18 cellular contexts compared by ENCODE assay signal in the genomic region with DNA sequence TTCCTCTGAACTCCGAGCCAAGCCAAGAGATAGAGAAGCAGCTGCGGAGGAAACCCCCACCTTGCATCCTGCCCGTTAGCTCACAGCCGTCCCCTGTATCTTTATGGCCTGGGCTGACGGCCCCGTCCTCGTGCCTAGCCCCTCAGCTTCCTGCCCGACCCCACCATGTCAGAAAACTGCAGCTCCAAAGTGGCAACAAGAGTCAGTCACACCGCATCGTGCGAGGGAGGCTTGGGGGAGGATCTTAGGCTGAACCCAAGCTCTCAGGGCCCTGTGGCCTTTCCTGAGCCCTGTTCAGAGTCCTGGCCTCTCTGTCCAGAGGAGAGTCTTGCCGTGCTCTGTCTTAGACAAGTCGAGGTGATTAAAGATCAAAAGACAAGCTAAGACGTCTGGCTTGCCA.
DNase-seq lines count a peak whose midpoint lies in the region; ATAC-seq and TF ChIP-seq lines count a peak whose summit lies in the region.
"Had no signal": no experiment of that assay in that cellular context is flagged by ENCODE, and none has a peak within 500 bp of the region (broad histone marks: within the 10 kb centered on the region; RNA-seq: fewer than 3 reads in every experiment).

No MANE protein-coding gene starts in this region.

- no peaks in the 10 kb centered on the region for H3K36me3 Mint-ChIP-seq in endodermal cell (ENCODE audit: low read depth)
- peaks cover 2% of the 10 kb centered on the region for H3K36me3 Mint-ChIP-seq in progenitor cell of endocrine pancreas (ENCODE audit: insufficient read depth)
- no peaks in the 10 kb centered on the region for H3K36me3 Mint-ChIP-seq in endothelial cell (ENCODE audit: low read depth, unreplicated experiment)

- H3K4me1 Mint-ChIP-seq in endodermal cell (peaks cover 7% of the 10 kb centered on the region), progenitor cell of endocrine pancreas (ENCODE audit: low read depth) (peaks cover 1% of the 10 kb centered on the region), endothelial cell (ENCODE audit: unreplicated experiment) (peaks cover 20% of the 10 kb centered on the region)

- H3K27me3 Mint-ChIP-seq in endodermal cell (ENCODE audit: insufficient read depth) (peaks cover 35% of the 10 kb centered on the region), progenitor cell of endocrine pancreas (peaks cover 5% of the 10 kb centered on the region), endothelial cell (ENCODE audit: unreplicated experiment) (peaks cover 6% of the 10 kb centered on the region)
- H3K27me3 Mint-ChIP-seq: CD4-positive, alpha-beta T cell had no signal

- no peaks in the 10 kb centered on the region for H3K27me3 ChIP-seq in HUES6 (ENCODE audit: control insufficient read depth, insufficient read depth, low read length)
- peaks cover 12% of the 10 kb centered on the region for H3K27me3 ChIP-seq in endodermal cell (ENCODE audit: control insufficient read depth, insufficient read depth, low read length, poor library complexity, severe bottlenecking)

- no peaks in the 10 kb centered on the region for H3K36me3 ChIP-seq in HUES6 (ENCODE audit: control insufficient read depth, insufficient read depth, low read length)
- no peaks in the 10 kb centered on the region for H3K36me3 ChIP-seq in endodermal cell (ENCODE audit: control insufficient read depth, insufficient read depth, low read length)
- no peaks in the 10 kb centered on the region for H3K36me3 ChIP-seq in mesodermal cell (ENCODE audit: control insufficient read depth, insufficient read depth, low read length)

- peak overlapping the region; percentile 45 for H3K9ac ChIP-seq in HUES6 (ENCODE audit: low read length)
- no peak overlapping the region for H3K9ac ChIP-seq in endodermal cell (ENCODE audit: extremely low read depth, low read length, poor library complexity, severe bottlenecking)

- no peak overlapping the region for H3K4me3 ChIP-seq in HUES6 (ENCODE audit: low read depth, low read length)
- no peak overlapping the region for H3K4me3 ChIP-seq in endodermal cell (ENCODE audit: low read length)
- H3K4me3 ChIP-seq in mesodermal cell (ENCODE audit: extremely low read depth, insufficient read depth, low read length, poor library complexity, severe bottlenecking) = no peak overlapping the region
- H3K4me3 ChIP-seq: A549 had no signal

- TF ChIP-seq CTCF in endodermal cell (conservative IDR thresholded peaks at IDR 0.05) = no peak
- no peak for TF ChIP-seq CTCF in progenitor cell of endocrine pancreas (IDR thresholded peaks at IDR 0.05; ENCODE audit: unreplicated experiment)
- no peak for TF ChIP-seq CTCF in endothelial cell (IDR thresholded peaks at IDR 0.05; ENCODE audit: unreplicated experiment)

- H3K27ac ChIP-seq in HUES6 (ENCODE audit: low read depth, low read length) (peak overlapping the region; percentile 28; the same call in 1 of the 2 replicates), endodermal cell (ENCODE audit: low read depth, low read length) (peak overlapping the region; percentile 72), mesodermal cell (ENCODE audit: low read depth, low read length, severe bottlenecking) (peak overlapping the region; percentile 73)
- H3K27ac ChIP-seq: A549 had no signal

- no peak for ATAC-seq in HG02885 (IDR thresholded peaks at IDR 0.05; ENCODE audit: poor library complexity, unreplicated experiment)
- ATAC-seq: A549 had no signal

- H3K9me3 ChIP-seq in HUES6 (ENCODE audit: control insufficient read depth, insufficient read depth, low read depth, low read length) = peaks cover 6% of the 10 kb centered on the region
- H3K9me3 ChIP-seq in endodermal cell (ENCODE audit: control insufficient read depth, low read length) = no peaks in the 10 kb centered on the region
- H3K9me3 ChIP-seq in mesodermal cell (ENCODE audit: control insufficient read depth, low read length) = peaks cover 5% of the 10 kb centered on the region
- H3K9me3 ChIP-seq: A549, Caco-2 had no signal

- H3K4me1 ChIP-seq in HUES6 (ENCODE audit: control insufficient read depth, insufficient read depth, low read length) = peaks cover 20% of the 10 kb centered on the region
- peaks cover under 1% of the 10 kb centered on the region for H3K4me1 ChIP-seq in endodermal cell (ENCODE audit: control insufficient read depth, insufficient read depth, low read length)
- peaks cover 12% of the 10 kb centered on the region for H3K4me1 ChIP-seq in mesodermal cell (ENCODE audit: control insufficient read depth, insufficient read depth, low read length, poor library complexity, severe bottlenecking)
- H3K4me1 ChIP-seq: A549 had no signal

- H3K9me3 Mint-ChIP-seq in endodermal cell (peaks cover 8% of the 10 kb centered on the region), progenitor cell of endocrine pancreas (ENCODE audit: low read depth) (no peaks in the 10 kb centered on the region), endothelial cell (ENCODE audit: unreplicated experiment) (no peaks in the 10 kb centered on the region)
- H3K9me3 Mint-ChIP-seq: CD4-positive, alpha-beta T cell had no signal

- H3K4me3 Mint-ChIP-seq in endodermal cell (no peak overlapping the region), progenitor cell of endocrine pancreas (ENCODE audit: low read depth) (no peak overlapping the region), endothelial cell (ENCODE audit: unreplicated experiment) (no peak overlapping the region)
- H3K4me3 Mint-ChIP-seq: CD4-positive, alpha-beta T cell had no signal

- WGBS in endodermal cell (ENCODE audit: insufficient coverage in 1 of 2, insufficient read length in 1 of 2), 2 experiments = 73 to 84% methylated on average over 12 to 14 of the region's 14 CpGs
- 70% methylated on average over 14 of the region's 14 CpGs for WGBS in mesodermal cell (ENCODE audit: insufficient coverage in 2 of 2), 2 experiments

- H3K27ac Mint-ChIP-seq in endodermal cell = peak overlapping the region; percentile 57
- H3K27ac Mint-ChIP-seq in progenitor cell of endocrine pancreas = peak overlapping the region; percentile 6
- H3K27ac Mint-ChIP-seq in endothelial cell (ENCODE audit: unreplicated experiment) = no peak overlapping the region
- H3K27ac Mint-ChIP-seq: CD4-positive, alpha-beta T cell had no signal

- DNase-seq in endodermal cell (no peak), progenitor cell of endocrine pancreas (ENCODE audit: low spot score, unreplicated experiment) (no peak), endothelial cell (ENCODE audit: low spot score) (no peak), NCI-H1105 treated with DMSO at 0.1 percent for 48 hours (lab: John Stamatoyannopoulos, UW) (no peak)
- DNase-seq in NK-92 treated with Interleukin-12 subunit alpha and Interleukin-12 subunit beta, amount 100 ng/mL, for 24 hours (lab: John Stamatoyannopoulos, UW) = no peak
- DNase-seq: Caco-2; CD4-positive, alpha-beta T cell; GOT3; NCI-H1417 treated with DMSO at 0.1 percent for 48 hours; NCI-H187 treated with DMSO at 0.1 percent for 48 hours; NCI-H2227 treated with DMSO at 0.1 percent for 48 hours; NCI-H510A treated with DMSO at 0.1 percent for 48 hours; NCI-H774; SHP77 had no signal
